ENCODE assay signal across 8 cellular contexts in the genomic region with DNA sequence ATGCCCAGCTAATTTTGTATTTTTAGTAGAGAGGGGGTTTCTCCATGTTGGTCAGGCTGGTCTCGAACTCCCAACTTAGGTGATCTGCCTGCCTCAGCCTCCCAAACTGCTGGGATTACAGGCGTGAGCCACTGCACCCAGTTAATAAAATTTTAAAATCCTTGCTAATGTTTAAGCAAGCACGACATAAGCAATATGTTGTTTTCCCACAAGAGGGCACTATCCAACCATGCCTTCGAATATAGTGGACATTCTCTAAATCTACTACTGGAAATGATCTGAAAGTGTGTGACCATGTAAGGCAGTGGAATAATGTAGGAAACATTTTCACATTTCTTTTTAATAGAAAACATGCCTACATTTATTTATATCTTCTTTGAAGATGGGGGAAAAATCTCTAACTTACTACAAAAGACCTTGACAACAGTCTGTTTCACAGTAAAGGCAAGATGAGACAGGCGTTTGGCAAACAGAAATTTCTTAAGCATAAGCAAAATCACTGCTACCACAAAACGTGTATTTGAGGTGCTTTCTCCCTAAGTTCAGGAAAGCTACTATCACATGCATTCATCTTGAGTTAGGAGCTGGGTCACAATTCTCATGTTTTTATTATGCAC. TPM values are rescaled to one million over a fixed set of nuclear protein-coding genes. Genes with fewer than 3 reads are reported as not detected.
DNase-seq lines count a peak whose midpoint lies in the region; ATAC-seq and TF ChIP-seq lines count a peak whose summit lies in the region.

No MANE protein-coding gene starts in this region.

- in situ Hi-C loops in astrocyte of the cerebellum (cut with HindIII; ENCODE audit: low sequenced_read_pairs), result no loop called here

- TF ChIP-seq CTCF in 22Rv1 (IDR thresholded peaks at IDR 0.05) (peak; percentile 84), GM10248 (IDR thresholded peaks at IDR 0.05; ENCODE audit: control extremely low read depth, extremely low read depth, low read depth, missing control alignments) (peak; percentile 66), astrocyte of the cerebellum (IDR thresholded peaks at IDR 0.05; ENCODE audit: low read depth, low read length, missing control alignments) (peak; percentile 59)

- ATAC-seq in sciatic nerve (peak; percentile 90), GM21515 (IDR thresholded peaks at IDR 0.05; ENCODE audit: unreplicated experiment) (no peak)

- no peak overlapping the region for H3K27ac ChIP-seq in 22Rv1

- no peak overlapping the region for H3K4me3 ChIP-seq in astrocyte of the cerebellum (ENCODE audit: low read depth, low read length)

- CTCF ChIA-PET in GM10248 (lab: Yijun Ruan, JAX), result interaction anchor here (0.7 to 11.2 kb wide), 26 partner anchors 7 to 588 kb away, joined by 3 to 128 read pairs (median 6); partner anchors contain the start of gene PITPNB

- intact Hi-C loops in sciatic nerve (cut with DNase I), result loop anchor here (5.0 kb wide), 1 partner anchor 121 kb away; no protein-coding TSS in a partner anchor

- POLR2A ChIA-PET in GM10248 (lab: Yijun Ruan, JAX), result no interaction called here

- DNase-seq in GM10248 (ENCODE audit: extremely low spot score) (peak; percentile 23), NCI-H345 (lab: John Stamatoyannopoulos, UW) (peak; percentile 33), astrocyte of the cerebellum (ENCODE audit: low read depth) (peak; percentile 72), hepatic stellate cell (ENCODE audit: low spot score) (peak; percentile 19), sciatic nerve (ENCODE audit: low spot score) (no peak)
- DNase-seq in effector CD4-positive, alpha-beta T cell, result no peak

RNA-seq across cellular contexts. Expression of gene PITPNB, which starts 38.2 kb away (rescaled TPM):
- total RNA-seq in sciatic nerve, result 88.8 TPM

Comparison
In these comparisons a context has a peak if more than half of its experiments do, and no peak if none do; other contexts are left out.
1. DNase-seq: peak in GM10248 (single experiment), NCI-H345 (single experiment), astrocyte of the cerebellum (single experiment) and hepatic stellate cell (single experiment); none in sciatic nerve (single experiment) and effector CD4-positive, alpha-beta T cell (single experiment).
2. Peak in every context shown above with its lines, with median percentiles within 50 percentile points of each other: CTCF ChIP-seq.